In genomic region chr4:179285696-179286095, GRCh38 we compare ENCODE assay signal across 23 cellular contexts.
"Had no signal": no experiment of that assay in that cellular context is flagged by ENCODE, and none has a peak within 500 bp of the region (broad histone marks: within the 10 kb centered on the region; RNA-seq: fewer than 3 reads in every experiment).

No MANE protein-coding gene starts in this region.

- H3K4me3 Mint-ChIP-seq: activated CD8-positive, alpha-beta T cell treated with anti-CD3 and anti-CD28 coated beads, Interleukin-2, amount 10 ng/mL, durations not matched to agents 7 days and 5 days; activated naive CD8-positive, alpha-beta T cell treated with anti-CD3 and anti-CD28 coated beads, Interleukin-2, amount 10 ng/mL, durations not matched to agents 7 days and 5 days; T-helper 2 cell treated with Interferon-gamma antibody and Interleukin-4, amounts not matched to agents 5 μg/mL and 100 μg/mL, for 36 hours had no signal

- H3K27me3 Mint-ChIP-seq: activated naive CD8-positive, alpha-beta T cell treated with anti-CD3 and anti-CD28 coated beads, Interleukin-2, amount 10 ng/mL, durations not matched to agents 7 days and 5 days had no signal

- H3K4me3 ChIP-seq: adrenal gland, SJSA1 had no signal

- H3K4me1 ChIP-seq: adrenal gland, SJSA1 had no signal

- H3K36me3 ChIP-seq: adrenal gland, SJSA1 had no signal

- H3K27ac Mint-ChIP-seq: activated CD8-positive, alpha-beta T cell treated with anti-CD3 and anti-CD28 coated beads, Interleukin-2, amount 10 ng/mL, durations not matched to agents 7 days and 5 days; activated naive CD8-positive, alpha-beta T cell treated with anti-CD3 and anti-CD28 coated beads, Interleukin-2, amount 10 ng/mL, durations not matched to agents 7 days and 5 days; T-helper 2 cell treated with Interferon-gamma antibody and Interleukin-4, amounts not matched to agents 5 μg/mL and 100 μg/mL, for 36 hours had no signal

- H3K27me3 ChIP-seq: adrenal gland, SJSA1 had no signal

- H3K36me3 Mint-ChIP-seq: activated naive CD8-positive, alpha-beta T cell treated with anti-CD3 and anti-CD28 coated beads, Interleukin-2, amount 10 ng/mL, durations not matched to agents 7 days and 5 days had no signal

- H3K9me3 ChIP-seq: adrenal gland, SJSA1 had no signal

- H3K4me1 Mint-ChIP-seq: activated naive CD8-positive, alpha-beta T cell treated with anti-CD3 and anti-CD28 coated beads, Interleukin-2, amount 10 ng/mL, durations not matched to agents 7 days and 5 days had no signal

- DNase-seq: activated CD4-positive, alpha-beta T cell treated with anti-CD3 and anti-CD28 coated beads for 48 hours; activated CD4-positive, alpha-beta T cell treated with anti-CD3 and anti-CD28 coated beads, Interleukin-2, amount 50 U/mL, for 4 hours; activated CD8-positive, alpha-beta memory T cell treated with anti-CD3 and anti-CD28 coated beads, Interleukin-2, amount 50 U/mL, for 48 hours; activated CD8-positive, alpha-beta T cell treated with anti-CD3 and anti-CD28 coated beads, Interleukin-2, amount 10 ng/mL, durations not matched to agents 7 days and 5 days; activated naive CD4-positive, alpha-beta T cell treated with anti-CD3 and anti-CD28 coated beads, Interleukin-2, amount 50 U/mL, for 16 hours; activated naive CD8-positive, alpha-beta T cell treated with anti-CD3 and anti-CD28 coated beads, Interleukin-2, amount 10 ng/mL, durations not matched to agents 7 days and 5 days; activated T-cell treated with anti-CD3 and anti-CD28 coated beads, Interleukin-2, amount 50 U/mL, for 1 hour; adrenal gland; anterior cingulate cortex; cerebellar nuclear complex; Kasumi-1; NCI-H1105 treated with DMSO at 0.1 percent for 48 hours; NCI-H1930; NCI-H2107; NCI-H2171 treated with DMSO at 0.1 percent for 48 hours; NCI-H226; NCI-H524; NK-92 treated with Interleukin-12 subunit alpha and Interleukin-12 subunit beta, amount 100 ng/mL, for 24 hours; OCI-M1; RPMI8226; SW 1271 had no signal

- H3K27ac ChIP-seq: adrenal gland, SJSA1 had no signal
